Comparison of ENCODE assay signal across 8 cellular contexts in the genomic region with DNA sequence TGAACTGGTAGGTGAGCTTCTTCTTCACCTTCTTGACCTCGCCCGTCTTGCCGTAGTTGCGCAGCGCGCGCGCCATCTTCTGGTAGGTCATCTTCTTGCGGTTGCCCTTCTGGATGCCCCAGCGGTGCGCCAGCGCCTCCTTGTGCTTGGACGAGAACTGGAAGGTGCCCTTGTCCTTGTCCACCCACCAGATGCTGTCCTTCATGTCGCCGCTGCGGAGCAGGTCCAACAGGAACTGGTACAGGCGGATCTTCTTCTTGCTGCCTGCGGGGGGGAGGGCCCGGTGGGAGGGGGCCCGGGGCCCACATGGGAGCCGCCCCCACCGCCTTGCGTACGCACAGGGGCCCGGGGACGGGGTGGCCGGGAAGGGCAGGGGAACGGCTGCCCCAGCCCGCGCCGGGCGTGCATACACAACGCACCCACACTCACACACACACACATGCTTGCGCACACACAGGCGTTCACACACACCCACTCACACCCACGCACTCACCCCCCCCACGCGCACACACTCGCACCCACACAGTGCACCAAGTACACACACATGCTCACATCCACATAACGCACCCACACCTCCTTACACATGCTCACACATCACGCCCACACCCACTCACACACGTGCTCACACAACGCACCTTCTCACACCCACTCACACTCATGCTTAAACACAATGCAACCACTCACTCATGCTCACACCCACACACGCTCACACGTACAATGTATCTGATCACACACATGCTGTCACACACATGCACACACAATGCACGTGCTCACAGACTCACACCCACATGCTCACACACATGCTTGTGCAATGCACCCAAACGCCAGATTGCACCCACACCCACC. TPM values are rescaled to one million over a fixed set of nuclear protein-coding genes. Genes with fewer than 3 reads are reported as not detected.
DNase-seq lines count a peak whose midpoint lies in the region; ATAC-seq, FAIRE-seq and TF ChIP-seq lines count a peak whose summit lies in the region.
"Had no signal": no experiment of that assay in that cellular context is flagged by ENCODE, and none has a peak within 500 bp of the region (broad histone marks: within the 10 kb centered on the region; RNA-seq: fewer than 3 reads in every experiment).

No MANE protein-coding gene starts in this region.

- H3K36me3 ChIP-seq in SJSA1 (no peaks in the 10 kb centered on the region), endothelial cell of umbilical vein (ENCODE audit: control insufficient read depth in 2 of 2, extremely low read depth in 1 of 2, insufficient read depth in 2 of 2, low read length in 2 of 2) (no peaks in the 10 kb centered on the region), lung (ENCODE audit: control insufficient read depth in 2 of 2, insufficient read depth in 2 of 2, low read length in 2 of 2) (peaks cover 0 to 5% of the 10 kb centered on the region in 2 donors)

- no peaks in the 10 kb centered on the region for H3K9me1 ChIP-seq in endothelial cell of umbilical vein (replicated peaks; ENCODE audit: control insufficient read depth, extremely low read depth, insufficient read depth, low read length)

- H3K4me1 ChIP-seq in SJSA1 (replicated peaks): peaks cover 9% of the 10 kb centered on the region
- no peaks in the 10 kb centered on the region for H3K4me1 ChIP-seq in endothelial cell of umbilical vein (ENCODE audit: control insufficient read depth, extremely low read depth, insufficient read depth, low read length)
- H3K4me1 ChIP-seq in lung (ENCODE audit: control insufficient read depth in 2 of 2, insufficient read depth in 2 of 2, low read length in 2 of 2): no peaks in the 10 kb centered on the region

- H3K9me3 ChIP-seq in SJSA1 (replicated peaks): no peaks in the 10 kb centered on the region
- H3K9me3 ChIP-seq in endothelial cell of umbilical vein (replicated peaks; ENCODE audit: control insufficient read depth, insufficient read depth, low read length): no peaks in the 10 kb centered on the region
- H3K9me3 ChIP-seq in lung (ENCODE audit: control insufficient read depth in 2 of 2, insufficient read depth in 1 of 2, low read length in 1 of 2): peaks cover 0 to 2% of the 10 kb centered on the region in 2 donors

- peak; percentile 97 to 100 for TF ChIP-seq CTCF in endothelial cell of umbilical vein (IDR thresholded peaks at IDR 0.05; ENCODE audit: extremely low read depth in 1 of 2, insufficient read depth in 1 of 2, low read depth in 1 of 2, low read length in 2 of 2)
- peak; percentile 92 for TF ChIP-seq CTCF in lung (IDR thresholded peaks at IDR 0.05; ENCODE audit: control extremely low read depth, extremely low read depth)

- no peaks in the 10 kb centered on the region for H3K79me2 ChIP-seq in endothelial cell of umbilical vein (ENCODE audit: control insufficient read depth, insufficient read depth, low read length)

- intact Hi-C loops in endothelial cell of umbilical vein (cut with micrococcal nuclease): loop anchor here (1.0 to 2.0 kb wide), 7 partner anchors 53 to 466 kb away; partner anchors contain the start of genes MADD and SLC39A13

- no TSS peak for BruUV-seq in endothelial cell of umbilical vein (replicated peaks; lab: Mats Ljungman, UMichigan)

- DNase-seq in GM04504 (ENCODE audit: low read depth) (peak; percentile 74), NCI-H1092 (lab: John Stamatoyannopoulos, UW) (peak; percentile 86), SJSA1 (ENCODE audit: low read depth in 1 of 2, low spot score in 2 of 2) (peak; percentile 77 to 96), endothelial cell of umbilical vein (ENCODE audit: low read depth, low spot score) (peak; percentile 92), lung (ENCODE audit: low spot score) (peak; percentile 93), stromal cell of bone marrow (ENCODE audit: low read depth) (peak; percentile 71)
- DNase-seq: activated naive CD8-positive, alpha-beta T cell treated with anti-CD3 and anti-CD28 coated beads, Interleukin-2, amount 10 ng/mL, durations not matched to agents 7 days and 5 days had no signal

- no peak overlapping the region for H3K9ac ChIP-seq in endothelial cell of umbilical vein (replicated peaks; ENCODE audit: extremely low read depth, insufficient read depth, low read length)

- H3K4me2 ChIP-seq in endothelial cell of umbilical vein (ENCODE audit: insufficient read depth, low read length): no peak overlapping the region

- dilution Hi-C loops in endothelial cell of umbilical vein (cut with MboI; ENCODE audit: extremely low pct_ligation_motif_present, low sequenced_read_pairs): no loop called here

- FAIRE-seq in endothelial cell of umbilical vein (lab: Jason Lieb, UNC): peak; percentile 93

- H3K27ac ChIP-seq in SJSA1 (peak overlapping the region; percentile 54; the same call in 1 of the 2 replicates), endothelial cell of umbilical vein (ENCODE audit: insufficient read depth, low read depth, low read length) (no peak overlapping the region), lung (ENCODE audit: low read depth in 1 of 2, low read length in 1 of 2) (peak overlapping the region in 1 of 2 donors; percentile 78)

- H2AFZ ChIP-seq in endothelial cell of umbilical vein (ENCODE audit: low read depth, low read length): peak overlapping the region; percentile 19

- CTCF ChIA-PET in endothelial cell of umbilical vein (lab: Charles Lee): interaction anchor here (0.6 to 4.0 kb wide), 71 partner anchors 9 to 529 kb away, joined by 3 to 46 read pairs (median 4); partner anchors contain the start of genes ACP2, ARFGAP2, DDB2 and NR1H3

- peak overlapping the region; percentile 37 for H3K4me3 ChIP-seq in SJSA1
- H3K4me3 ChIP-seq in endothelial cell of umbilical vein (replicated peaks in 1 of 3; ENCODE audit: insufficient read depth in 1 of 3, low read depth in 1 of 3, low read length in 3 of 3): peak overlapping the region in 1 of 3 experiments; percentile 12
- H3K4me3 ChIP-seq in lung: peak overlapping the region; percentile 12

- H4K20me1 ChIP-seq in endothelial cell of umbilical vein (replicated peaks; ENCODE audit: control insufficient read depth, extremely low read depth, insufficient read depth, low read length): no peaks in the 10 kb centered on the region

- peak; percentile 81 for ATAC-seq in lung (ENCODE audit: insufficient read depth, low FRiP score)
- no peak for ATAC-seq in HG03025 (IDR thresholded peaks at IDR 0.05; ENCODE audit: low FRiP score, unreplicated experiment)

- POLR2A ChIA-PET in endothelial cell of umbilical vein (lab: Charles Lee): no interaction called here

- 43 to 70% methylated on average over 46 to 47 of the region's 47 CpGs for WGBS in lung, 2 donors

- H3K27me3 ChIP-seq in SJSA1 (replicated peaks): no peaks in the 10 kb centered on the region
- no peaks in the 10 kb centered on the region for H3K27me3 ChIP-seq in endothelial cell of umbilical vein (ENCODE audit: control insufficient read depth in 2 of 2, insufficient read depth in 2 of 2, low read length in 2 of 2)
- H3K27me3 ChIP-seq in lung (ENCODE audit: control insufficient read depth, insufficient read depth): no peaks in the 10 kb centered on the region

- no peak for TF ChIP-seq POLR2A in endothelial cell of umbilical vein (IDR thresholded peaks at IDR 0.05; ENCODE audit: low read depth, low read length)

TF ChIP-seq in endothelial cell of umbilical vein, 7 proteins besides CTCF, POLR2A, EP300 and RAD21:
- TF ChIP-seq POLR2AphosphoS5 (IDR thresholded peaks at IDR 0.05; ENCODE audit: insufficient read depth, low read depth, low read length) (peak; percentile 38), JUN (IDR thresholded peaks at IDR 0.05; ENCODE audit: borderline replicate concordance, insufficient read depth, insufficient read length, low read depth) (no peak)

RNA-seq across cellular contexts. Expression of gene MYBPC3, which starts 3.0 kb away (rescaled TPM):
- not detected in 2 replicates for total RNA-seq in SJSA1 (2014; rRNA removed; shearing (Covaris generic))
- total RNA-seq in endothelial cell of umbilical vein (not detected in 2 replicates), lung (1 to 10 TPM; 1.0 to 1.1 TPM)
- polyA plus RNA-seq in endothelial cell of umbilical vein (not detected in 2 replicates), lung (1 to 10 TPM in 1 of 2 donors, under 1 TPM in 1; 0.89 to 3.4 TPM)
- not detected in 2 replicates for polyA plus RNA-seq in endothelial cell of umbilical vein (2011; cell fraction: cytosol; rRNA removed)
- polyA plus RNA-seq in endothelial cell of umbilical vein (2011; cell fraction: nucleus; rRNA removed): not detected in 2 replicates
- polyA plus RNA-seq in endothelial cell of umbilical vein (2012): not detected in 2 replicates
- polyA minus RNA-seq in endothelial cell of umbilical vein: not detected in 2 replicates
- polyA minus RNA-seq in endothelial cell of umbilical vein (2011; cell fraction: cytosol; rRNA and poly(A)+ RNA removed): not detected
- polyA minus RNA-seq in endothelial cell of umbilical vein (2011; cell fraction: nucleus; rRNA and poly(A)+ RNA removed): not detected in 2 replicates

RNA-seq across cellular contexts. Expression of gene SPI1, which starts 22.8 kb away (rescaled TPM):
- not detected in 2 replicates for total RNA-seq in SJSA1 (2014; rRNA removed; shearing (Covaris generic))
- not detected in 2 replicates for total RNA-seq in endothelial cell of umbilical vein
- polyA plus RNA-seq in endothelial cell of umbilical vein: not detected in 2 replicates
- polyA plus RNA-seq in endothelial cell of umbilical vein (2011; cell fraction: cytosol; rRNA removed): not detected in 2 replicates
- polyA plus RNA-seq in endothelial cell of umbilical vein (2011; cell fraction: nucleus; rRNA removed): not detected in 2 replicates
- not detected in 2 replicates for polyA plus RNA-seq in endothelial cell of umbilical vein (2012)
- 0.46 and 1.6 TPM in 2 replicates for polyA minus RNA-seq in endothelial cell of umbilical vein
- not detected for polyA minus RNA-seq in endothelial cell of umbilical vein (2011; cell fraction: cytosol; rRNA and poly(A)+ RNA removed)
- not detected in 2 replicates for polyA minus RNA-seq in endothelial cell of umbilical vein (2011; cell fraction: nucleus; rRNA and poly(A)+ RNA removed)
- 100 to 1,000 TPM in 1 of 2 donors, 10 to 100 TPM in 1; 27.6 to 188 TPM for total RNA-seq in lung
- 100 to 1,000 TPM; 123 to 344 TPM for polyA plus RNA-seq in lung

RNA-seq across cellular contexts. Expression of gene SLC39A13, which starts 52.9 kb away (rescaled TPM):
- total RNA-seq in SJSA1 (2014; rRNA removed; shearing (Covaris generic)): 42.0 and 76.0 TPM in 2 replicates
- 86.3 and 91.9 TPM in 2 replicates for total RNA-seq in endothelial cell of umbilical vein
- 94.3 and 124 TPM in 2 replicates for polyA plus RNA-seq in endothelial cell of umbilical vein
- polyA plus RNA-seq in endothelial cell of umbilical vein (2011; cell fraction: cytosol; rRNA removed): 60.9 and 83.4 TPM in 2 replicates
- polyA plus RNA-seq in endothelial cell of umbilical vein (2011; cell fraction: nucleus; rRNA removed): 264 and 286 TPM in 2 replicates
- 56.2 and 73.8 TPM in 2 replicates for polyA plus RNA-seq in endothelial cell of umbilical vein (2012)
- 37.9 and 49.8 TPM in 2 replicates for polyA minus RNA-seq in endothelial cell of umbilical vein
- polyA minus RNA-seq in endothelial cell of umbilical vein (2011; cell fraction: cytosol; rRNA and poly(A)+ RNA removed): 12.0 TPM
- polyA minus RNA-seq in endothelial cell of umbilical vein (2011; cell fraction: nucleus; rRNA and poly(A)+ RNA removed): 30.5 and 39.8 TPM in 2 replicates
- 10 to 100 TPM; 31.8 to 83.8 TPM for total RNA-seq in lung
- polyA plus RNA-seq in lung: 10 to 100 TPM; 67.5 to 82.2 TPM

Comparison
In these comparisons a context has a peak if more than half of its experiments do, and no peak if none do; other contexts are left out.
1. RNA of gene SPI1, which starts 22.8 kb away (total RNA-seq): 27.6 to 188 TPM in lung; not detected in endothelial cell of umbilical vein and not detected in SJSA1; every median in the first group is over 10 times any median in the second.
2. Peak in every context shown above with its lines, with median percentiles within 50 percentile points of each other: DNase-seq.